22 cellular contexts compared by ENCODE assay signal in the genomic region with DNA sequence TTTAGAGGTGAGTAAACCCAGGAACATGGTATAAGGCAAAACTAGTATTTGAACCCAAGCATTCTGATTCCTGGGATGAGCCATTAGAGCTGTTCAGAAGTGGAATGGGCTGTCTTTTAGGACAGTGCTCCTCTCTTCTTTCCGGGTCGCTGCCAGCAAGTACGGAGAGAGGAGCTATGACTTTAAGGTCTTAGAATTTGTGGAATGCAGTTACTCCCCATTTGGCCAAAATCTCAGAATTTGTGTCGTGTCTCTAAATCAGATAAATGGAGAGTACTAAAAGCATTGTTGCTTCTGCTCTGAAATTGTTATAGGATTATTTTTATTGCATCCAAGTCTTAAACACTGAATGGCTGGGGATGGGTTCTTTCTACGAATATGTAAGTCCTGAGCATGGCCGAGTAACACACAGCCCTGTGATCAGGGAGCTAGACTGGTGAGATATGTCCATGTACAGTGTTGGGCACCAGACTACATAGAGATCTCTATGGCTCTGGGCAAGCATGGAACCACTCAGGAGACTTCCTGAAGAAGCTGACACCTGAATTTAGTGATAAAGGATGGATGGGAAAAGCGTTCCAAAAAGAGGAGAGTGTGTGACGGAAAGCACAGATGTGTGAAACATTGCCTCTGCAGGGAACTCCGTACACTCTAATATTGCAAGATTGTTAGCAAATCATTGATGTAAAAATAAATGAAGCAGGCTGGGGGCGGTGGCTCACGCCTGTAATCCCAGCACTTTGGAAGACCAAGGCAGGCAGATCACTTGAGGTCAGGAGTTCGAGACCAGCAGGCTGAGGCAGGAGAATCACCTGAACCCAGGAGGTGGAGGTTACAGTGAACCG.
DNase-seq lines count a peak whose midpoint lies in the region; ATAC-seq, FAIRE-seq and TF ChIP-seq lines count a peak whose summit lies in the region.
"Had no signal": no experiment of that assay in that cellular context is flagged by ENCODE, and none has a peak within 500 bp of the region (broad histone marks: within the 10 kb centered on the region; RNA-seq: fewer than 3 reads in every experiment).

No MANE protein-coding gene starts in this region.

- no peaks in the 10 kb centered on the region for H3K4me1 ChIP-seq in mesendoderm (ENCODE audit: control insufficient read depth, low read depth, low read length)
- H3K4me1 ChIP-seq: parathyroid adenoma had no signal

- no peak overlapping the region for H2BK120ac ChIP-seq in mesendoderm (ENCODE audit: low read depth, low read length)

- H3K27ac ChIP-seq in mesendoderm (ENCODE audit: low read depth, low read length), result no peak overlapping the region
- no peak overlapping the region for H3K27ac ChIP-seq in RWPE1
- H3K27ac ChIP-seq: cardiac muscle cell, parathyroid adenoma, tibial artery, WERI-Rb-1 had no signal

- H2BK15ac ChIP-seq in mesendoderm (replicated peaks; ENCODE audit: low read depth), result no peak overlapping the region

- H3K4me1 Mint-ChIP-seq in HFFc6 (ENCODE audit: low read depth) (peaks cover 70% of the 10 kb centered on the region), chondrocyte (ENCODE audit: low read depth) (peaks cover 50% of the 10 kb centered on the region)
- H3K4me1 Mint-ChIP-seq in activated CD8-positive, alpha-beta T cell treated with anti-CD3 and anti-CD28 coated beads for 36 hours (ENCODE audit: low read depth), result no peaks in the 10 kb centered on the region
- no peaks in the 10 kb centered on the region for H3K4me1 Mint-ChIP-seq in stimulated activated effector memory CD8-positive, alpha-beta T cell treated with anti-CD3 and anti-CD28 coated beads, Interleukin-12 subunit alpha, Interleukin-12 subunit beta, amount 100 ng/mL, for 72 hours
- H3K4me1 Mint-ChIP-seq: CD4-positive, CD25-positive, alpha-beta regulatory T cell had no signal

- H3K9ac ChIP-seq in mesendoderm (ENCODE audit: low read length), result no peak overlapping the region
- H3K9ac ChIP-seq: parathyroid adenoma had no signal

- H3K79me2 ChIP-seq in mesendoderm (ENCODE audit: control insufficient read depth, insufficient read depth, low read length), result no peaks in the 10 kb centered on the region
- H3K79me2 ChIP-seq: parathyroid adenoma had no signal

- ATAC-seq in activated CD8-positive, alpha-beta T cell treated with anti-CD3 and anti-CD28 coated beads for 36 hours, result no peak
- no peak for ATAC-seq in stimulated activated effector memory CD8-positive, alpha-beta T cell treated with anti-CD3 and anti-CD28 coated beads, Interleukin-12 subunit alpha, Interleukin-12 subunit beta, amount 100 ng/mL, for 72 hours
- ATAC-seq: activated T-cell treated with anti-CD3 and anti-CD28 coated beads, Interleukin-2, amount 50 U/mL, for 72 hours; left colon had no signal

- no peaks in the 10 kb centered on the region for H3K79me1 ChIP-seq in mesendoderm (ENCODE audit: low read length)

- H3K27me3 Mint-ChIP-seq in HFFc6 (ENCODE audit: insufficient read depth) (peaks cover 8% of the 10 kb centered on the region; the same call in 1 of the 2 replicates), chondrocyte (ENCODE audit: low read depth) (no peaks in the 10 kb centered on the region)
- no peaks in the 10 kb centered on the region for H3K27me3 Mint-ChIP-seq in activated CD8-positive, alpha-beta T cell treated with anti-CD3 and anti-CD28 coated beads for 36 hours

- POLR2A ChIA-PET in activated CD8-positive, alpha-beta T cell treated with anti-CD3 and anti-CD28 coated beads for 36 hours (lab: Charles Lee), result no interaction called here
- POLR2A ChIA-PET in RWPE1 (lab: Yijun Ruan, JAX; ENCODE audit: low non-redundant PET), result no interaction called here

- no peak overlapping the region for H3K56ac ChIP-seq in mesendoderm (ENCODE audit: low read length)

- no peak overlapping the region for H3K18ac ChIP-seq in mesendoderm (ENCODE audit: low read length)

- DNase-seq in HFFc6 (peak; percentile 71), chondrocyte (ENCODE audit: low spot score) (no peak), mesendoderm (peak; percentile 70), urothelium cell line (ENCODE audit: low spot score) (peak; percentile 43), DMS53 (lab: John Stamatoyannopoulos, UW) (no peak), RWPE1 (ENCODE audit: low spot score) (no peak)
- no peak for DNase-seq in activated CD8-positive, alpha-beta T cell treated with anti-CD3 and anti-CD28 coated beads for 36 hours
- DNase-seq in stimulated activated effector memory CD8-positive, alpha-beta T cell treated with anti-CD3 and anti-CD28 coated beads, Interleukin-12 subunit alpha, Interleukin-12 subunit beta, amount 100 ng/mL, for 72 hours (ENCODE audit: low spot score in 2 of 2), result no peak
- DNase-seq: activated CD4-positive, alpha-beta memory T cell treated with anti-CD3 and anti-CD28 coated beads for 36 hours; activated naive CD8-positive, alpha-beta T cell treated with anti-CD3 and anti-CD28 coated beads for 36 hours; activated T-cell treated with anti-CD3 and anti-CD28 coated beads, Interleukin-2, amount 50 U/mL, for 72 hours; CD4-positive, CD25-positive, alpha-beta regulatory T cell; DMS79; left colon; NCI-H187; NCI-H446; small intestine; tibial artery; WERI-Rb-1 had no signal

- peaks cover 49% of the 10 kb centered on the region for H3K36me3 Mint-ChIP-seq in HFFc6 (ENCODE audit: low read depth)
- H3K36me3 Mint-ChIP-seq in chondrocyte (ENCODE audit: low read depth), result peaks cover 2% of the 10 kb centered on the region
- no peaks in the 10 kb centered on the region for H3K36me3 Mint-ChIP-seq in activated CD8-positive, alpha-beta T cell treated with anti-CD3 and anti-CD28 coated beads for 36 hours (ENCODE audit: low read depth)
- H3K36me3 Mint-ChIP-seq in stimulated activated effector memory CD8-positive, alpha-beta T cell treated with anti-CD3 and anti-CD28 coated beads, Interleukin-12 subunit alpha, Interleukin-12 subunit beta, amount 100 ng/mL, for 72 hours, result no peaks in the 10 kb centered on the region
- H3K36me3 Mint-ChIP-seq: activated CD4-positive, alpha-beta memory T cell treated with anti-CD3 and anti-CD28 coated beads for 36 hours; activated naive CD8-positive, alpha-beta T cell treated with anti-CD3 and anti-CD28 coated beads for 36 hours; CD4-positive, CD25-positive, alpha-beta regulatory T cell had no signal

- H3K27me3 ChIP-seq in mesendoderm (ENCODE audit: insufficient read depth, low read length, poor library complexity), result no peaks in the 10 kb centered on the region
- H3K27me3 ChIP-seq: cardiac muscle cell, esophagus muscularis mucosa, tibial artery had no signal

- H2AK5ac ChIP-seq in mesendoderm (ENCODE audit: low read length), result no peak overlapping the region

- intact Hi-C loops in activated CD8-positive, alpha-beta T cell treated with anti-CD3 and anti-CD28 coated beads for 36 hours (cut with micrococcal nuclease), result no loop called here

- H3K27ac Mint-ChIP-seq in HFFc6 (peak overlapping the region; percentile 79), chondrocyte (ENCODE audit: unreplicated experiment) (peak overlapping the region; percentile 83)
- H3K27ac Mint-ChIP-seq in activated CD8-positive, alpha-beta T cell treated with anti-CD3 and anti-CD28 coated beads for 36 hours, result no peak overlapping the region
- no peak overlapping the region for H3K27ac Mint-ChIP-seq in stimulated activated effector memory CD8-positive, alpha-beta T cell treated with anti-CD3 and anti-CD28 coated beads, Interleukin-12 subunit alpha, Interleukin-12 subunit beta, amount 100 ng/mL, for 72 hours
- H3K27ac Mint-ChIP-seq: activated CD4-positive, alpha-beta memory T cell treated with anti-CD3 and anti-CD28 coated beads for 36 hours; activated naive CD8-positive, alpha-beta T cell treated with anti-CD3 and anti-CD28 coated beads for 36 hours; activated T-cell treated with anti-CD3 and anti-CD28 coated beads, Interleukin-2, amount 50 U/mL, for 72 hours; CD4-positive, CD25-positive, alpha-beta regulatory T cell had no signal

- no peak overlapping the region for H3K4me3 ChIP-seq in mesendoderm (ENCODE audit: low read length)
- H3K4me3 ChIP-seq: cardiac muscle cell, tibial artery had no signal

- H3K4ac ChIP-seq in mesendoderm (ENCODE audit: low read depth, low read length), result no peak overlapping the region

- H3K4me3 Mint-ChIP-seq in HFFc6 (peak overlapping the region; percentile 67), chondrocyte (ENCODE audit: unreplicated experiment) (no peak overlapping the region)
- H3K4me3 Mint-ChIP-seq in activated CD8-positive, alpha-beta T cell treated with anti-CD3 and anti-CD28 coated beads for 36 hours, result no peak overlapping the region
- no peak overlapping the region for H3K4me3 Mint-ChIP-seq in stimulated activated effector memory CD8-positive, alpha-beta T cell treated with anti-CD3 and anti-CD28 coated beads, Interleukin-12 subunit alpha, Interleukin-12 subunit beta, amount 100 ng/mL, for 72 hours
- H3K4me3 Mint-ChIP-seq: activated CD4-positive, alpha-beta memory T cell treated with anti-CD3 and anti-CD28 coated beads for 36 hours; activated naive CD8-positive, alpha-beta T cell treated with anti-CD3 and anti-CD28 coated beads for 36 hours; activated T-cell treated with anti-CD3 and anti-CD28 coated beads, Interleukin-2, amount 50 U/mL, for 72 hours; CD4-positive, CD25-positive, alpha-beta regulatory T cell had no signal

- no peaks in the 10 kb centered on the region for H3K36me3 ChIP-seq in mesendoderm (ENCODE audit: control insufficient read depth, insufficient read depth, low read length)
- H3K36me3 ChIP-seq: cardiac muscle cell, esophagus muscularis mucosa, tibial artery, WERI-Rb-1 had no signal

- no peak for TF ChIP-seq CTCF in HFFc6 (IDR thresholded peaks at IDR 0.05)
- no peak for TF ChIP-seq CTCF in chondrocyte (IDR thresholded peaks at IDR 0.05)
- no peak for TF ChIP-seq CTCF in activated CD8-positive, alpha-beta T cell treated with anti-CD3 and anti-CD28 coated beads for 36 hours (IDR thresholded peaks at IDR 0.05)
- no peak for TF ChIP-seq CTCF in RWPE1 (conservative IDR thresholded peaks at IDR 0.05; ENCODE audit: low read depth)

- no peak overlapping the region for H4K5ac ChIP-seq in mesendoderm (ENCODE audit: low read length)

- CTCF ChIA-PET in activated CD8-positive, alpha-beta T cell treated with anti-CD3 and anti-CD28 coated beads for 36 hours (lab: Charles Lee), result no interaction called here
- CTCF ChIA-PET in RWPE1 (lab: Yijun Ruan, JAX), result interaction anchor here (0.6 kb wide), 1 partner anchor 88 kb away, joined by 3 read pairs; no protein-coding TSS in a partner anchor

- peaks cover 3% of the 10 kb centered on the region; the same call in 1 of the 2 replicates for H3K9me3 Mint-ChIP-seq in HFFc6
- peaks cover 4% of the 10 kb centered on the region for H3K9me3 Mint-ChIP-seq in chondrocyte (ENCODE audit: low read depth)
- no peaks in the 10 kb centered on the region for H3K9me3 Mint-ChIP-seq in activated CD8-positive, alpha-beta T cell treated with anti-CD3 and anti-CD28 coated beads for 36 hours
- H3K9me3 Mint-ChIP-seq in stimulated activated effector memory CD8-positive, alpha-beta T cell treated with anti-CD3 and anti-CD28 coated beads, Interleukin-12 subunit alpha, Interleukin-12 subunit beta, amount 100 ng/mL, for 72 hours, result no peaks in the 10 kb centered on the region
- H3K9me3 Mint-ChIP-seq: activated CD4-positive, alpha-beta memory T cell treated with anti-CD3 and anti-CD28 coated beads for 36 hours; activated naive CD8-positive, alpha-beta T cell treated with anti-CD3 and anti-CD28 coated beads for 36 hours had no signal

- WGBS in mesendoderm (ENCODE audit: extremely low coverage, insufficient coverage, low lambda C conversion rate), result no CpG with 5 or more reads among the region's 13 CpGs

- no peak overlapping the region for H3K23ac ChIP-seq in mesendoderm (ENCODE audit: low read length)

- no peak overlapping the region for H3K4me2 ChIP-seq in mesendoderm (ENCODE audit: low read length)

- H4K8ac ChIP-seq in mesendoderm (ENCODE audit: low read depth, low read length), result no peak overlapping the region

- H2BK5ac ChIP-seq in mesendoderm (ENCODE audit: low read length), result no peak overlapping the region

- FAIRE-seq in urothelium cell line (lab: Jason Lieb, UNC), result no peak
- FAIRE-seq: small intestine had no signal

Comparison
In these comparisons a context has a peak if more than half of its experiments do, and no peak if none do; other contexts are left out.
1. DNase-seq: peak in HFFc6 (single experiment), mesendoderm (single experiment) and urothelium cell line (single experiment); none in chondrocyte (single experiment), activated CD8-positive, alpha-beta T cell treated with anti-CD3 and anti-CD28 coated beads for 36 hours (single experiment), DMS53 (single experiment), stimulated activated effector memory CD8-positive, alpha-beta T cell treated with anti-CD3 and anti-CD28 coated beads, Interleukin-12 subunit alpha, Interleukin-12 subunit beta, amount 100 ng/mL, for 72 hours (0 of 2) and RWPE1 (single experiment).
2. H3K27ac Mint-ChIP-seq: peak in HFFc6 (single experiment) and chondrocyte (single experiment); none in activated CD8-positive, alpha-beta T cell treated with anti-CD3 and anti-CD28 coated beads for 36 hours (single experiment) and stimulated activated effector memory CD8-positive, alpha-beta T cell treated with anti-CD3 and anti-CD28 coated beads, Interleukin-12 subunit alpha, Interleukin-12 subunit beta, amount 100 ng/mL, for 72 hours (single experiment).